In genomic region chr7:79953130-79953529, GRCh38 we compare ENCODE assay signal across 32 cellular contexts.
DNase-seq lines count a peak whose midpoint lies in the region; ATAC-seq and TF ChIP-seq lines count a peak whose summit lies in the region.
"Had no signal": no experiment of that assay in that cellular context is flagged by ENCODE, and none has a peak within 500 bp of the region (broad histone marks: within the 10 kb centered on the region; RNA-seq: fewer than 3 reads in every experiment).

No MANE protein-coding gene starts in this region.

- H3K9me3 ChIP-seq in BE2C (no peaks in the 10 kb centered on the region), SK-N-SH (no peaks in the 10 kb centered on the region), Peyer's patch (no peaks in the 10 kb centered on the region)
- H3K9me3 ChIP-seq: A549; BLaER1; BLaER1 treated with 17β-estradiol and CSF1 and Interleukin-3, amounts not matched to agents 10 nM and 100 nM; Caco-2 had no signal

- H3K27ac ChIP-seq in SK-N-SH (ENCODE audit: low read depth in 2 of 2, low read length in 1 of 2) (peak overlapping the region in 1 of 2 experiments; percentile 29; a peak in 1 of 4 replicates), Peyer's patch (no peak overlapping the region)
- H3K27ac ChIP-seq: 22Rv1; A549; BLaER1; BLaER1 treated with 17β-estradiol and CSF1 and Interleukin-3, amounts not matched to agents 10 nM and 100 nM; C4-2B had no signal

- CTCF ChIA-PET in SK-N-SH (lab: Yijun Ruan, JAX) = interaction anchor here (1.0 to 1.5 kb wide), 2 partner anchors 59 to 655 kb away, joined by 3 read pairs; no protein-coding TSS in a partner anchor

- no peak for TF ChIP-seq POLR2A in Peyer's patch (IDR thresholded peaks at IDR 0.05)

- H4K20me1 ChIP-seq in SK-N-SH (ENCODE audit: insufficient read depth) = no peaks in the 10 kb centered on the region
- H4K20me1 ChIP-seq: BLaER1; BLaER1 treated with 17β-estradiol and CSF1 and Interleukin-3, amounts not matched to agents 10 nM and 100 nM had no signal

- H3K36me3 ChIP-seq in BE2C (no peaks in the 10 kb centered on the region), SK-N-SH (replicated peaks in 1 of 2; ENCODE audit: control insufficient read depth in 1 of 2, insufficient read depth in 2 of 2, low read length in 1 of 2) (no peaks in the 10 kb centered on the region), Peyer's patch (no peaks in the 10 kb centered on the region)
- H3K36me3 ChIP-seq: BLaER1; BLaER1 treated with 17β-estradiol and CSF1 and Interleukin-3, amounts not matched to agents 10 nM and 100 nM had no signal

- ATAC-seq in SK-N-SH treated with all-trans-retinoic acid at 6 μM for 48 hours = peak; percentile 67; the same call in 2 of the 3 replicates
- ATAC-seq in stimulated activated naive CD8-positive, alpha-beta T cell treated with anti-CD3 and anti-CD28 coated beads, Interleukin-15, Interleukin-2, amounts not matched to agents 100 U/mL and 50 U/mL, for 24 hours = no peak
- ATAC-seq: A549; CD8-positive, alpha-beta T cell had no signal

- H3F3A ChIP-seq in SK-N-SH (replicated peaks; ENCODE audit: insufficient read depth) = no peaks in the 10 kb centered on the region

- H3K4me2 ChIP-seq in SK-N-SH = no peak overlapping the region
- H3K4me2 ChIP-seq: A549; BLaER1; BLaER1 treated with 17β-estradiol and CSF1 and Interleukin-3, amounts not matched to agents 10 nM and 100 nM had no signal

- DNase-seq in BE2C (peak; percentile 45), SK-N-DZ (ENCODE audit: low spot score) (peak; percentile 59), SK-N-SH (peak; percentile 12), NCI-H146 treated with DMSO at 0.1 percent for 48 hours (lab: John Stamatoyannopoulos, UW; ENCODE audit: unreplicated experiment) (no peak), foreskin fibroblast (no peak), Peyer's patch (no peak)
- DNase-seq in stimulated activated naive CD8-positive, alpha-beta T cell treated with anti-CD3 and anti-CD28 coated beads, Interleukin-15, Interleukin-2, amounts not matched to agents 100 U/mL and 50 U/mL, for 24 hours = no peak
- DNase-seq: 8988T; ACHN; AML-193; C1 segment of cervical spinal cord; Caco-2; Calu3; CD4-positive, alpha-beta memory T cell; CD4-positive, alpha-beta T cell; CD4-positive, CD25-positive, alpha-beta regulatory T cell; CD8-positive, alpha-beta memory T cell; CD8-positive, alpha-beta T cell; COR-L47; DMS 273 treated with DMSO at 0.1 percent for 48 hours; DMS153; DMS53; DMS79; DMS79 treated with DMSO at 0.1 percent for 48 hours; DND-41; EL had no signal

- H3K4me1 ChIP-seq in BE2C = peaks cover 30% of the 10 kb centered on the region
- H3K4me1 ChIP-seq in SK-N-SH (ENCODE audit: control insufficient read depth in 1 of 2, insufficient read depth in 2 of 2, low read depth in 1 of 2, low read length in 1 of 2) = peaks cover 0 to 5% of the 10 kb centered on the region in 2 experiments; a peak in 2 of 4 replicates
- H3K4me1 ChIP-seq in Peyer's patch = no peaks in the 10 kb centered on the region
- H3K4me1 ChIP-seq: A549; BLaER1; BLaER1 treated with 17β-estradiol and CSF1 and Interleukin-3, amounts not matched to agents 10 nM and 100 nM; Caco-2 had no signal

- no peaks in the 10 kb centered on the region for H3K79me2 ChIP-seq in SK-N-SH (ENCODE audit: insufficient read depth)

- POLR2A ChIA-PET in SK-N-SH (lab: Yijun Ruan, JAX) = no interaction called here

- H2AFZ ChIP-seq in SK-N-SH (ENCODE audit: low read depth) = no peak overlapping the region

- no peak overlapping the region for H3K9ac ChIP-seq in SK-N-SH
- H3K9ac ChIP-seq: BLaER1; BLaER1 treated with 17β-estradiol and CSF1 and Interleukin-3, amounts not matched to agents 10 nM and 100 nM had no signal

- H3K9me2 ChIP-seq in SK-N-SH = no peaks in the 10 kb centered on the region

- TF ChIP-seq EP300 in SK-N-SH (IDR thresholded peaks at IDR 0.05; ENCODE audit: borderline replicate concordance in 1 of 2, low read depth in 1 of 2, low read length in 1 of 2) = peak in 1 of 2 experiments; percentile 83; a peak in 2 of 4 replicates

- TF ChIP-seq RAD21 in SK-N-SH (IDR thresholded peaks at IDR 0.05; ENCODE audit: low read length) = no peak; the same call in 1 of the 2 replicates

- no peak for TF ChIP-seq CTCF in BE2C (IDR thresholded peaks at IDR 0.05; ENCODE audit: low read depth, low read length)
- TF ChIP-seq CTCF in SK-N-SH (IDR thresholded peaks at IDR 0.05) = no peak
- TF ChIP-seq CTCF in foreskin fibroblast (IDR thresholded peaks at IDR 0.05; ENCODE audit: low read depth, low read length) = no peak
- no peak for TF ChIP-seq CTCF in Peyer's patch (IDR thresholded peaks at IDR 0.05)

- H3K4me3 ChIP-seq in BE2C (ENCODE audit: low read depth, low read length) (no peak overlapping the region), SK-N-SH (ENCODE audit: low read depth in 2 of 2, low read length in 1 of 2) (no peak overlapping the region), foreskin fibroblast (ENCODE audit: low read depth in 1 of 2, low read length in 2 of 2) (no peak overlapping the region), Peyer's patch (no peak overlapping the region)
- H3K4me3 ChIP-seq: A549; BLaER1; BLaER1 treated with 17β-estradiol and CSF1 and Interleukin-3, amounts not matched to agents 10 nM and 100 nM had no signal

- 68% methylated on average over 4 of the region's 4 CpGs for WGBS in SK-N-SH (ENCODE audit: low lambda C conversion rate)

- H3K27me3 ChIP-seq in BE2C = no peaks in the 10 kb centered on the region
- H3K27me3 ChIP-seq in SK-N-SH (ENCODE audit: insufficient read depth) = no peaks in the 10 kb centered on the region
- H3K27me3 ChIP-seq in Peyer's patch = no peaks in the 10 kb centered on the region
- H3K27me3 ChIP-seq: BLaER1; BLaER1 treated with 17β-estradiol and CSF1 and Interleukin-3, amounts not matched to agents 10 nM and 100 nM had no signal

TF ChIP-seq in SK-N-SH, 30 proteins besides CTCF, POLR2A, EP300 and RAD21 (continues in another document):
- TF ChIP-seq RXRA (IDR thresholded peaks at IDR 0.05; ENCODE audit: borderline replicate concordance, low read depth) (no peak), TCF12 (IDR thresholded peaks at IDR 0.05) (peak; percentile 39; the same call in 1 of the 2 replicates), GABPA (IDR thresholded peaks at IDR 0.05; ENCODE audit: low read depth) (no peak), ELF1 (IDR thresholded peaks at IDR 0.05) (no peak), CHD2 (IDR thresholded peaks at IDR 0.05; ENCODE audit: low read length, partially characterized antibody) (peak; percentile 39), TEAD4 (IDR thresholded peaks at IDR 0.05; ENCODE audit: borderline replicate concordance, insufficient read depth) (no peak), RCOR1 (IDR thresholded peaks at IDR 0.05; ENCODE audit: low read length) (peak; percentile 75), ZBTB33 (IDR thresholded peaks at IDR 0.05; ENCODE audit: borderline replicate concordance, low read depth) (no peak), FOXM1 (IDR thresholded peaks at IDR 0.05; ENCODE audit: low read depth) (no peak), MAX (IDR thresholded peaks at IDR 0.05; ENCODE audit: low read depth) (no peak)

TF ChIP-seq in SK-N-SH treated with all-trans-retinoic acid at 6 μM for 48 hours, 23 proteins besides CTCF, POLR2A, EP300 and RAD21 (continues in another document):
- TF ChIP-seq TCF4 (CRISPR knock-in tag; IDR thresholded peaks at IDR 0.05; ENCODE audit: borderline replicate concordance) (peak; percentile 85), ZFP30 (CRISPR knock-in tag; IDR thresholded peaks at IDR 0.05) (no peak), OSR1 (CRISPR knock-in tag; IDR thresholded peaks at IDR 0.05) (no peak), GLIS3 (CRISPR knock-in tag; IDR thresholded peaks at IDR 0.05) (peak; percentile 85; the same call in 1 of the 2 replicates), ISL1 (CRISPR knock-in tag; IDR thresholded peaks at IDR 0.05) (peak; percentile 99), TOX (CRISPR knock-in tag; IDR thresholded peaks at IDR 0.05; ENCODE audit: borderline replicate concordance) (no peak), ZNF8 (CRISPR knock-in tag; IDR thresholded peaks at IDR 0.05) (no peak; the same call in 1 of the 2 replicates), ZC3H10 (CRISPR knock-in tag; IDR thresholded peaks at IDR 0.05) (peak; percentile 96)
- TF ChIP-seq, protein P1, sequence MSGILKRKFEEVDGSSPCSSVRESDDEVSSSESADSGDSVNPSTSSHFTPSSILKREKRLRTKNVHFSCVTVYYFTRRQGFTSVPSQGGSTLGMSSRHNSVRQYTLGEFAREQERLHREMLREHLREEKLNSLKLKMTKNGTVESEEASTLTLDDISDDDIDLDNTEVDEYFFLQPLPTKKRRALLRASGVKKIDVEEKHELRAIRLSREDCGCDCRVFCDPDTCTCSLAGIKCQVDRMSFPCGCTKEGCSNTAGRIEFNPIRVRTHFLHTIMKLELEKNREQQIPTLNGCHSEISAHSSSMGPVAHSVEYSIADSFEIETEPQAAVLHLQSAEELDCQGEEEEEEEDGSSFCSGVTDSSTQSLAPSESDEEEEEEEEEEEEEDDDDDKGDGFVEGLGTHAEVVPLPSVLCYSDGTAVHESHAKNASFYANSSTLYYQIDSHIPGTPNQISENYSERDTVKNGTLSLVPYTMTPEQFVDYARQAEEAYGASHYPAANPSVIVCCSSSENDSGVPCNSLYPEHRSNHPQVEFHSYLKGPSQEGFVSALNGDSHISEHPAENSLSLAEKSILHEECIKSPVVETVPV (CRISPR knock-in tag; IDR thresholded peaks at IDR 0.05) = peak; percentile 90
- TF ChIP-seq, protein P2, sequence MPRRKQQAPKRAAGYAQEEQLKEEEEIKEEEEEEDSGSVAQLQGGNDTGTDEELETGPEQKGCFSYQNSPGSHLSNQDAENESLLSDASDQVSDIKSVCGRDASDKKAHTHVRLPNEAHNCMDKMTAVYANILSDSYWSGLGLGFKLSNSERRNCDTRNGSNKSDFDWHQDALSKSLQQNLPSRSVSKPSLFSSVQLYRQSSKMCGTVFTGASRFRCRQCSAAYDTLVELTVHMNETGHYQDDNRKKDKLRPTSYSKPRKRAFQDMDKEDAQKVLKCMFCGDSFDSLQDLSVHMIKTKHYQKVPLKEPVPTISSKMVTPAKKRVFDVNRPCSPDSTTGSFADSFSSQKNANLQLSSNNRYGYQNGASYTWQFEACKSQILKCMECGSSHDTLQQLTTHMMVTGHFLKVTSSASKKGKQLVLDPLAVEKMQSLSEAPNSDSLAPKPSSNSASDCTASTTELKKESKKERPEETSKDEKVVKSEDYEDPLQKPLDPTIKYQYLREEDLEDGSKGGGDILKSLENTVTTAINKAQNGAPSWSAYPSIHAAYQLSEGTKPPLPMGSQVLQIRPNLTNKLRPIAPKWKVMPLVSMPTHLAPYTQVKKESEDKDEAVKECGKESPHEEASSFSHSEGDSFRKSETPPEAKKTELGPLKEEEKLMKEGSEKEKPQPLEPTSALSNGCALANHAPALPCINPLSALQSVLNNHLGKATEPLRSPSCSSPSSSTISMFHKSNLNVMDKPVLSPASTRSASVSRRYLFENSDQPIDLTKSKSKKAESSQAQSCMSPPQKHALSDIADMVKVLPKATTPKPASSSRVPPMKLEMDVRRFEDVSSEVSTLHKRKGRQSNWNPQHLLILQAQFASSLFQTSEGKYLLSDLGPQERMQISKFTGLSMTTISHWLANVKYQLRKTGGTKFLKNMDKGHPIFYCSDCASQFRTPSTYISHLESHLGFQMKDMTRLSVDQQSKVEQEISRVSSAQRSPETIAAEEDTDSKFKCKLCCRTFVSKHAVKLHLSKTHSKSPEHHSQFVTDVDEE (CRISPR knock-in tag; IDR thresholded peaks at IDR 0.05) = no peak

Comparison
In these comparisons a context has a peak if more than half of its experiments do, and no peak if none do; other contexts are left out.
1. DNase-seq: peak in BE2C (single experiment), SK-N-DZ (single experiment) and SK-N-SH (single experiment); none in NCI-H146 treated with DMSO at 0.1 percent for 48 hours (single experiment), stimulated activated naive CD8-positive, alpha-beta T cell treated with anti-CD3 and anti-CD28 coated beads, Interleukin-15, Interleukin-2, amounts not matched to agents 100 U/mL and 50 U/mL, for 24 hours (single experiment), foreskin fibroblast (0 of 2) and Peyer's patch (0 of 3).